Comparison of ENCODE assay signal across 14 cellular contexts in genomic region chr20:25509084-25509483, GRCh38.
A peak's percentile ranks its signal among the peaks of the same experiment; 100 is the strongest.
DNase-seq lines count a peak whose midpoint lies in the region; ATAC-seq and TF ChIP-seq lines count a peak whose summit lies in the region.
"Had no signal": no experiment of that assay in that cellular context is flagged by ENCODE, and none has a peak within 500 bp of the region (broad histone marks: within the 10 kb centered on the region; RNA-seq: fewer than 3 reads in every experiment).

No MANE protein-coding gene starts in this region.

- H3K27ac Mint-ChIP-seq in neural crest cell (ENCODE audit: unreplicated experiment), result peak overlapping the region; percentile 28

- no peaks in the 10 kb centered on the region for H3K27me3 ChIP-seq in ACC112 (ENCODE audit: insufficient read depth, low read length)
- H3K27me3 ChIP-seq in ascending aorta, result no peaks in the 10 kb centered on the region
- no peaks in the 10 kb centered on the region for H3K27me3 ChIP-seq in hepatocyte
- H3K27me3 ChIP-seq in SJCRH30, result no peaks in the 10 kb centered on the region
- H3K27me3 ChIP-seq: BLaER1 treated with 17β-estradiol and CSF1 and Interleukin-3, amounts not matched to agents 10 nM and 100 nM had no signal

- H3K79me2 ChIP-seq in ACC112 (ENCODE audit: control insufficient read depth, insufficient read depth, low read length, unreplicated experiment) (no peaks in the 10 kb centered on the region), hepatocyte (peaks cover 1% of the 10 kb centered on the region)

- no peak overlapping the region for H3K4me2 ChIP-seq in hepatocyte
- H3K4me2 ChIP-seq: KMS-11 had no signal

- peaks cover 47% of the 10 kb centered on the region for H3K36me3 Mint-ChIP-seq in neural crest cell (ENCODE audit: low read depth)

- H2AFZ ChIP-seq in ACC112 (ENCODE audit: low read length, unreplicated experiment) (no peak overlapping the region), hepatocyte (no peak overlapping the region)

- no peak for ATAC-seq in GM21528 (IDR thresholded peaks at IDR 0.05; ENCODE audit: low FRiP score, unreplicated experiment)

- no peaks in the 10 kb centered on the region for H4K20me1 ChIP-seq in hepatocyte (ENCODE audit: insufficient read depth, poor library complexity, severe bottlenecking)
- H4K20me1 ChIP-seq: BLaER1 treated with 17β-estradiol and CSF1 and Interleukin-3, amounts not matched to agents 10 nM and 100 nM had no signal

- TF ChIP-seq CTCF in ascending aorta (IDR thresholded peaks at IDR 0.05) (no peak), hepatocyte (IDR thresholded peaks at IDR 0.05; ENCODE audit: poor library complexity) (no peak), neural crest cell (conservative IDR thresholded peaks at IDR 0.05) (no peak)

- no peaks in the 10 kb centered on the region for H3K9me2 ChIP-seq in hepatocyte (replicated peaks; ENCODE audit: insufficient read depth)

- 96% methylated on average over 5 of the region's 5 CpGs for WGBS in hepatocyte (ENCODE audit: low lambda C conversion rate, missing lambda C conversion rate)

- no peaks in the 10 kb centered on the region for H3K27me3 Mint-ChIP-seq in neural crest cell (ENCODE audit: low read depth)

- H3K9me3 ChIP-seq in ascending aorta, result no peaks in the 10 kb centered on the region
- H3K9me3 ChIP-seq in hepatocyte (ENCODE audit: low read depth), result no peaks in the 10 kb centered on the region
- no peaks in the 10 kb centered on the region; the same call in 1 of the 2 replicates for H3K9me3 ChIP-seq in SJCRH30 (replicated peaks)

- H3K4me1 ChIP-seq in ACC112 (ENCODE audit: control insufficient read depth, insufficient read depth, low read length, unreplicated experiment), result peaks cover 17% of the 10 kb centered on the region
- H3K4me1 ChIP-seq in ascending aorta, result peaks cover 4 to 10% of the 10 kb centered on the region in 2 donors
- peaks cover 9% of the 10 kb centered on the region for H3K4me1 ChIP-seq in hepatocyte (ENCODE audit: insufficient read depth)
- no peaks in the 10 kb centered on the region for H3K4me1 ChIP-seq in SJCRH30

- H3K27ac ChIP-seq in ACC112 (ENCODE audit: low read depth, low read length), result peak overlapping the region; percentile 59; the same call in 1 of the 2 replicates
- H3K27ac ChIP-seq in ascending aorta, result peak overlapping the region; percentile 63 to 70
- peak overlapping the region; percentile 77 for H3K27ac ChIP-seq in hepatocyte
- no peak overlapping the region for H3K27ac ChIP-seq in SJCRH30
- H3K27ac ChIP-seq: BLaER1 treated with 17β-estradiol and CSF1 and Interleukin-3, amounts not matched to agents 10 nM and 100 nM; KMS-11 had no signal

- H3K4me3 ChIP-seq in ACC112 (ENCODE audit: low read depth, low read length) (no peak overlapping the region), ascending aorta (no peak overlapping the region), hepatocyte (no peak overlapping the region), SJCRH30 (no peak overlapping the region)
- H3K4me3 ChIP-seq: BLaER1 treated with 17β-estradiol and CSF1 and Interleukin-3, amounts not matched to agents 10 nM and 100 nM had no signal

- H3K4me3 Mint-ChIP-seq in neural crest cell, result no peak overlapping the region

- no peaks in the 10 kb centered on the region for H3K4me1 Mint-ChIP-seq in neural crest cell

- intact Hi-C loops in ascending aorta (cut with DNase I), result loop anchor here (2.0 kb wide), 2 partner anchors 16 to 30 kb away; no protein-coding TSS in a partner anchor

- H3K9me3 Mint-ChIP-seq in neural crest cell, result peaks cover 4% of the 10 kb centered on the region

- DNase-seq in ascending aorta (ENCODE audit: low spot score in 2 of 2) (no peak), hepatocyte (ENCODE audit: low spot score) (no peak), neural crest cell (ENCODE audit: low read depth, low spot score) (no peak), SJCRH30 (no peak), superior temporal gyrus (ENCODE audit: extremely low spot score) (no peak), occipital lobe (lab: John Stamatoyannopoulos, UW) (no peak)
- DNase-seq: NCI-H1436, NCI-H1930, NCI-H226, NCI-H524 treated with DMSO at 0.1 percent for 48 hours had no signal

- H3K36me3 ChIP-seq in ACC112 (ENCODE audit: insufficient read depth, low read length), result peaks cover 8% of the 10 kb centered on the region
- peaks cover 43 to 69% of the 10 kb centered on the region in 2 donors for H3K36me3 ChIP-seq in ascending aorta
- H3K36me3 ChIP-seq in hepatocyte (replicated peaks; ENCODE audit: insufficient read depth, low read depth), result no peaks in the 10 kb centered on the region
- peaks cover 66% of the 10 kb centered on the region for H3K36me3 ChIP-seq in SJCRH30
